In the genomic region with DNA sequence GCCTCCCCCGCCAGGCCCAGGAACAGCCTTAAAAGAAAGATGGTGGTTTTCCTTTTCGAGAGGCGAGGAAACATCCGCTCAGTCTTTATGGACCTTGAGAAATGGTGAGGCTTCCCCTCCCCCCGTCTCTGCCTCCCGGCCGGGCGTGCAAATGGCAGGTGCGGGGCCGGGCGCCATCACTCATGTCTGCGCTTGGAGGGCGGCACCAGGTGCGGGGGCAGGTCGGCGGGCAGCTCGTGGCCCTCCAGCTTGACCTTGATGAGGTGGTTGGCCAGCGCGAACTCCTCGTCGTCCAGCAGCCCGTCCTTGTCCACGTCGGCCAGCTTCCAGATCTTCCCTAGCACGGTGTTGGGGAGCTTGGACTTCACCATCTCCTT, we compare ENCODE assay signal across 10 cellular contexts. TPM values are rescaled to one million over a fixed set of nuclear protein-coding genes. Genes with fewer than 3 reads are reported as not detected.
A peak's percentile ranks its signal among the peaks of the same experiment; 100 is the strongest.
DNase-seq lines count a peak whose midpoint lies in the region; ATAC-seq and TF ChIP-seq lines count a peak whose summit lies in the region.
"Had no signal": no experiment of that assay in that cellular context is flagged by ENCODE, and none has a peak within 500 bp of the region (broad histone marks: within the 10 kb centered on the region; RNA-seq: fewer than 3 reads in every experiment).

No MANE protein-coding gene starts in this region.

- ATAC-seq in PC-3 = no peak
- no peak for ATAC-seq in central memory CD8-positive, alpha-beta T cell (replicated peaks; ENCODE audit: extremely low read depth, poor library complexity, severe bottlenecking)
- no peak for ATAC-seq in HG03378 (IDR thresholded peaks at IDR 0.05; ENCODE audit: unreplicated experiment)

- H3F3A ChIP-seq in PC-3 (ENCODE audit: low read length, unreplicated experiment) = peaks cover 4% of the 10 kb centered on the region

- H3K9me3 ChIP-seq in PC-3 (ENCODE audit: low read length) (no peaks in the 10 kb centered on the region), skeletal muscle tissue (ENCODE audit: control insufficient read depth in 3 of 3, low read length in 3 of 3) (no peaks in the 10 kb centered on the region)
- H3K9me3 ChIP-seq: mucosa of descending colon had no signal

- H3K27me3 ChIP-seq in PC-3 (ENCODE audit: low read length) (no peaks in the 10 kb centered on the region), skeletal muscle tissue (ENCODE audit: control insufficient read depth in 3 of 3, insufficient read depth in 3 of 3, low read length in 3 of 3) (no peaks in the 10 kb centered on the region)

- H3K27me3 Mint-ChIP-seq in central memory CD8-positive, alpha-beta T cell = no peaks in the 10 kb centered on the region

- DNase-seq in PC-3 (no peak), iPS-NIHi11 (ENCODE audit: low spot score) (no peak), pons (ENCODE audit: low spot score) (no peak)
- DNase-seq in central memory CD8-positive, alpha-beta T cell (ENCODE audit: low spot score in 2 of 2) = no peak
- DNase-seq: activated CD4-positive, alpha-beta T cell treated with anti-CD3 and anti-CD28 coated beads, Interleukin-2, amount 50 U/mL, for 4 hours; H7; NCI-H748 treated with DMSO at 0.1 percent for 48 hours had no signal

- peak overlapping the region; percentile 72 for H3K9ac ChIP-seq in PC-3 (ENCODE audit: low read length)
- H3K9ac ChIP-seq in skeletal muscle tissue (ENCODE audit: low read depth in 1 of 3, low read length in 3 of 3) = peak overlapping the region in 2 of 3 donors; percentile 25 to 76

- H3K4me3 ChIP-seq in PC-3 (ENCODE audit: low read length) = 0 out of 2 replicates have a peak overlapping the region, but pooled peaks have one; percentile 36
- H3K4me3 ChIP-seq in skeletal muscle tissue (ENCODE audit: low read length in 3 of 3) = peak overlapping the region in 2 of 3 donors; percentile 42 to 56
- H3K4me3 ChIP-seq: mucosa of descending colon had no signal

- CTCF ChIA-PET in PC-3 (lab: Charles Lee) = no interaction called here

- H3K9me2 ChIP-seq in PC-3 (replicated peaks; ENCODE audit: low read length) = no peaks in the 10 kb centered on the region

- no TSS peak for BruUV-seq in PC-3 (replicated peaks; lab: Mats Ljungman, UMichigan)

- no peak overlapping the region for H2AFZ ChIP-seq in PC-3 (ENCODE audit: low read length)

- H3K36me3 ChIP-seq in PC-3 (ENCODE audit: low read depth, low read length) (peaks cover 46% of the 10 kb centered on the region), skeletal muscle tissue (ENCODE audit: control insufficient read depth in 3 of 3, insufficient read depth in 3 of 3, low read length in 3 of 3) (peaks cover 3 to 8% (median 3%) of the 10 kb centered on the region in 3 donors)

- TF ChIP-seq CTCF in PC-3 (conservative IDR thresholded peaks at IDR 0.05; ENCODE audit: low read depth, low read length) = no peak

- peaks cover 59% of the 10 kb centered on the region for H3K4me1 ChIP-seq in PC-3 (ENCODE audit: insufficient read depth, low read length)
- H3K4me1 ChIP-seq in skeletal muscle tissue (ENCODE audit: control insufficient read depth in 3 of 3, insufficient read depth in 3 of 3, low read length in 3 of 3) = peaks cover 60 to 91% (median 87%) of the 10 kb centered on the region in 3 donors

- H3K9me3 Mint-ChIP-seq in central memory CD8-positive, alpha-beta T cell = no peaks in the 10 kb centered on the region

- peak overlapping the region; percentile 75 for H3K4me2 ChIP-seq in PC-3 (ENCODE audit: low read length)

- peak overlapping the region; percentile 68 for H3K4me3 Mint-ChIP-seq in central memory CD8-positive, alpha-beta T cell

- peaks cover 59% of the 10 kb centered on the region for H3K36me3 Mint-ChIP-seq in central memory CD8-positive, alpha-beta T cell (ENCODE audit: insufficient read depth)

- peaks cover 66% of the 10 kb centered on the region for H3K4me1 Mint-ChIP-seq in central memory CD8-positive, alpha-beta T cell

- H3K79me2 ChIP-seq in PC-3 (ENCODE audit: low read length) = peaks cover 48% of the 10 kb centered on the region

- POLR2A ChIA-PET in PC-3 (lab: Charles Lee; ENCODE audit: unreplicated experiment) = interaction anchor here (1.3 kb wide), 1 partner anchor 15 kb away, joined by 23 read pairs; no protein-coding TSS in a partner anchor

- no peaks in the 10 kb centered on the region for H4K20me1 ChIP-seq in PC-3 (ENCODE audit: low read length)

- intact Hi-C loops in PC-3 (cut with micrococcal nuclease) = loop anchor here (2.0 kb wide), 1 partner anchor 25 kb away; the partner anchor contains the start of gene EHD1

- H3K27ac ChIP-seq in PC-3 (ENCODE audit: low read length) = peak overlapping the region; percentile 96
- H3K27ac ChIP-seq in skeletal muscle tissue (ENCODE audit: low read depth, low read length) = peak overlapping the region; percentile 89

- H3K27ac Mint-ChIP-seq in central memory CD8-positive, alpha-beta T cell (ENCODE audit: low read depth) = peak overlapping the region; percentile 71

RNA-seq across cellular contexts. Expression of gene CDC42BPG, which starts 9.7 kb away (rescaled TPM):
- total RNA-seq in PC-3 (2014; rRNA removed) = 14.5 and 30.5 TPM in 2 replicates
- total RNA-seq in skeletal muscle tissue = under 0.01 TPM

RNA-seq across cellular contexts. Expression of gene EHD1, which starts 24.3 kb away (rescaled TPM):
- total RNA-seq in PC-3 (2014; rRNA removed) (340 and 370 TPM in 2 replicates), skeletal muscle tissue (28.2 TPM)

RNA-seq across cellular contexts. Expression of gene MEN1, which starts 43.8 kb away (rescaled TPM):
- total RNA-seq in PC-3 (2014; rRNA removed) (46.1 and 54.1 TPM in 2 replicates), skeletal muscle tissue (7.3 TPM)

RNA-seq across cellular contexts. Expression of gene MAP4K2, which starts 51.1 kb away (rescaled TPM):
- total RNA-seq in PC-3 (2014; rRNA removed) (55.6 and 57.0 TPM in 2 replicates), skeletal muscle tissue (2.6 TPM)

Comparison
In these comparisons a context has a peak if more than half of its experiments do, and no peak if none do; other contexts are left out.
1. RNA of gene CDC42BPG, which starts 9.7 kb away (total RNA-seq): 14.5 to 30.5 TPM in PC-3; under 0.01 TPM in skeletal muscle tissue (single experiment); every median in the first group is over 10 times any median in the second.
2. RNA of gene EHD1, which starts 24.3 kb away (total RNA-seq): 340 to 370 TPM in PC-3; 28.2 TPM in skeletal muscle tissue (single experiment); every median in the first group is over 10 times any median in the second.